1 cellular context compared by ENCODE assay signal in the genomic region with DNA sequence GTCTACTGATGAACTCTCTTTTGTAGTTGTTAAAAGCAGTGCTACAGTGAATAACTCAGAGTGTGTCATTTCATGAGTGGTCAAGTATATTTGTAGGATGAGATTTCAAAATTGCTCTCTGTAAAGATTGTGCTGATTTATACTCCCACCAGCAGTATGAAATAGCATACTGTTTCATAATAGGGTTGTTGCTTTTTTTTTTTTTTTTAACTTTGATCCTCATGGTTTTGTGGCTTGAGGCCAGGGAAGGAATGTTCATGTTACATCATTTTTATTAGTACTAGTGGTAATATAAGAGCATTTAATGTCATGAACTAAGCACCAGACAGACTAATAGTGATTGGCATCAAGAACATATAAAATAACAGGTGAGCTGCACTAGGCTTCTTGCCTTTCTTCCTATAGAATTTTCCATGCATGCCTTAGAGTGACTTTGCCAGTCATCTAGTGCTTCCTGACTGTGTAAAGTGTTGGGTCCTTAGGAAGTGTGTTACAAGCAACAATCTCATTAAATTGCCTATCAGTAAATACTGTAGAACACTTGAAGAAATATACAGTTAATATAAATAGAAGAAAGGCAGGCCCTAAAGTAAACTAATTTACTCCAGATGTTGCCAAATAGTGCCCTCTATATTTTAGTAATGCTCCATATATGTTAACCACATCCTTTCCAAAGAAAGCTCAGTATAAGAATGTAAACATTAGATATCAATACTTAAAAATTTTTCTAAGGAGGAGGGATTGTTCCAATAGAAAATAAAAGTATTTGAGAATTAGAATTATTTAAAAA.
TF ChIP-seq lines count a peak whose summit lies in the region.

No MANE protein-coding gene starts in this region.

TF ChIP-seq in GM12878, 131 proteins besides CTCF, POLR2A, EP300 and RAD21 (continued from another document):
- TF ChIP-seq, protein P1, sequence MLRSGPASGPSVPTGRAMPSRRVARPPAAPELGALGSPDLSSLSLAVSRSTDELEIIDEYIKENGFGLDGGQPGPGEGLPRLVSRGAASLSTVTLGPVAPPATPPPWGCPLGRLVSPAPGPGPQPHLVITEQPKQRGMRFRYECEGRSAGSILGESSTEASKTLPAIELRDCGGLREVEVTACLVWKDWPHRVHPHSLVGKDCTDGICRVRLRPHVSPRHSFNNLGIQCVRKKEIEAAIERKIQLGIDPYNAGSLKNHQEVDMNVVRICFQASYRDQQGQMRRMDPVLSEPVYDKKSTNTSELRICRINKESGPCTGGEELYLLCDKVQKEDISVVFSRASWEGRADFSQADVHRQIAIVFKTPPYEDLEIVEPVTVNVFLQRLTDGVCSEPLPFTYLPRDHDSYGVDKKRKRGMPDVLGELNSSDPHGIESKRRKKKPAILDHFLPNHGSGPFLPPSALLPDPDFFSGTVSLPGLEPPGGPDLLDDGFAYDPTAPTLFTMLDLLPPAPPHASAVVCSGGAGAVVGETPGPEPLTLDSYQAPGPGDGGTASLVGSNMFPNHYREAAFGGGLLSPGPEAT (IDR thresholded peaks at IDR 0.05; ENCODE audit: low read depth) = no peak
- TF ChIP-seq PML (IDR thresholded peaks at IDR 0.05; ENCODE audit: low read length) = no peak
- no peak for TF ChIP-seq YY1 (IDR thresholded peaks at IDR 0.05; ENCODE audit: low read depth, low read length)
- TF ChIP-seq NR2F1 (conservative IDR thresholded peaks at IDR 0.05) = no peak
- TF ChIP-seq SMAD1 (IDR thresholded peaks at IDR 0.05; ENCODE audit: low read depth, partially characterized antibody) = no peak
- TF ChIP-seq RAD51 (IDR thresholded peaks at IDR 0.05) = no peak
- no peak for TF ChIP-seq NRF1 (conservative IDR thresholded peaks at IDR 0.05; ENCODE audit: low read depth, low read length)
- no peak for TF ChIP-seq SMAD5 (IDR thresholded peaks at IDR 0.05; ENCODE audit: low read depth)
- no peak for TF ChIP-seq ETV6 (conservative IDR thresholded peaks at IDR 0.05 in 1 of 2, IDR thresholded peaks at IDR 0.05 in 1 of 2; ENCODE audit: borderline replicate concordance in 1 of 2, low read depth in 1 of 2)
- TF ChIP-seq, protein P2, sequence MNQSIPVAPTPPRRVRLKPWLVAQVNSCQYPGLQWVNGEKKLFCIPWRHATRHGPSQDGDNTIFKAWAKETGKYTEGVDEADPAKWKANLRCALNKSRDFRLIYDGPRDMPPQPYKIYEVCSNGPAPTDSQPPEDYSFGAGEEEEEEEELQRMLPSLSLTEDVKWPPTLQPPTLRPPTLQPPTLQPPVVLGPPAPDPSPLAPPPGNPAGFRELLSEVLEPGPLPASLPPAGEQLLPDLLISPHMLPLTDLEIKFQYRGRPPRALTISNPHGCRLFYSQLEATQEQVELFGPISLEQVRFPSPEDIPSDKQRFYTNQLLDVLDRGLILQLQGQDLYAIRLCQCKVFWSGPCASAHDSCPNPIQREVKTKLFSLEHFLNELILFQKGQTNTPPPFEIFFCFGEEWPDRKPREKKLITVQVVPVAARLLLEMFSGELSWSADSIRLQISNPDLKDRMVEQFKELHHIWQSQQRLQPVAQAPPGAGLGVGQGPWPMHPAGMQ (IDR thresholded peaks at IDR 0.05; ENCODE audit: borderline replicate concordance) = no peak
- no peak for TF ChIP-seq HDAC6 (IDR thresholded peaks at IDR 0.05; ENCODE audit: unreplicated experiment)
- TF ChIP-seq PAX5 (IDR thresholded peaks at IDR 0.05; ENCODE audit: borderline replicate concordance, low read depth, low read length) = no peak
- TF ChIP-seq ZNF217 (IDR thresholded peaks at IDR 0.05) = no peak
